ENCODE assay signal across 17 cellular contexts in genomic region chr10:95572451-95572850, GRCh38. TPM values are rescaled to one million over a fixed set of nuclear protein-coding genes. Genes with fewer than 3 reads are reported as not detected.
DNase-seq lines count a peak whose midpoint lies in the region; TF ChIP-seq lines count a peak whose summit lies in the region.
"Had no signal": no experiment of that assay in that cellular context is flagged by ENCODE, and none has a peak within 500 bp of the region (broad histone marks: within the 10 kb centered on the region; RNA-seq: fewer than 3 reads in every experiment).

No MANE protein-coding gene starts in this region.

- no peaks in the 10 kb centered on the region for H3K9me3 ChIP-seq in neuron (ENCODE audit: low read length)

- no peaks in the 10 kb centered on the region for H3K36me3 Mint-ChIP-seq in glutamatergic neuron (ENCODE audit: unreplicated experiment)

- peak overlapping the region; percentile 20 for H3K27ac ChIP-seq in angular gyrus (ENCODE audit: low read depth, low read length)
- H3K27ac ChIP-seq in temporal lobe (ENCODE audit: low read depth, low read length): peak overlapping the region; percentile 33
- H3K27ac ChIP-seq: KMS-11, SK-N-MC had no signal

- no peaks in the 10 kb centered on the region for H3K27me3 ChIP-seq in neuron (ENCODE audit: insufficient read depth, low read length)

- no peak for TF ChIP-seq CTCF in glutamatergic neuron (IDR thresholded peaks at IDR 0.05; ENCODE audit: partially characterized antibody, unreplicated experiment)

- H3K4me1 ChIP-seq in neuron (ENCODE audit: insufficient read depth, low read length): peaks cover 13% of the 10 kb centered on the region

- peaks cover 1% of the 10 kb centered on the region for H3K27me3 Mint-ChIP-seq in glutamatergic neuron (ENCODE audit: unreplicated experiment)

- no peaks in the 10 kb centered on the region for H3K36me3 ChIP-seq in neuron (ENCODE audit: insufficient read depth, low read length)

- H3K4me3 ChIP-seq in neuron (ENCODE audit: low read length): peak overlapping the region; percentile 21
- H3K4me3 ChIP-seq: SK-N-MC had no signal

- peak overlapping the region; percentile 94 for H2AFZ ChIP-seq in neuron (ENCODE audit: low read depth, low read length)

- H3K27ac Mint-ChIP-seq in glutamatergic neuron (ENCODE audit: unreplicated experiment): peak overlapping the region; percentile 85
- H3K27ac Mint-ChIP-seq: HFFc6 had no signal

- peak overlapping the region; percentile 64 for H3K4me3 Mint-ChIP-seq in glutamatergic neuron (ENCODE audit: unreplicated experiment)
- H3K4me3 Mint-ChIP-seq: HFFc6 had no signal

- H3K4me1 Mint-ChIP-seq in glutamatergic neuron (ENCODE audit: low read depth, unreplicated experiment): peaks cover 16% of the 10 kb centered on the region

- DNase-seq in glutamatergic neuron (no peak), HK-2 (ENCODE audit: unreplicated experiment) (no peak), dedifferentiated amniotic fluid mesenchymal stem cell (ENCODE audit: extremely low spot score) (no peak)
- no peak for DNase-seq in activated CD4-positive, alpha-beta T cell treated with anti-CD3 and anti-CD28 coated beads for 1 hour
- DNase-seq: ACHN; HFFc6; NCI-H1417; NCI-H1930; NCI-H2171; NCI-H446 treated with DMSO at 0.1 percent for 48 hours; NK-92 treated with Interleukin-12 subunit alpha and Interleukin-12 subunit beta, amount 100 ng/mL, for 24 hours; SHP77 had no signal

- no peaks in the 10 kb centered on the region for H3K9me3 Mint-ChIP-seq in glutamatergic neuron (ENCODE audit: unreplicated experiment)
- H3K9me3 Mint-ChIP-seq: HFFc6 had no signal

RNA-seq across cellular contexts. Expression of gene SORBS1, which starts 11.3 kb away (rescaled TPM):
- total RNA-seq in glutamatergic neuron (ENCODE audit: unreplicated experiment) (221 TPM), temporal lobe (101 TPM)
